Comparison of ENCODE assay signal across 1 cellular context in the genomic region with DNA sequence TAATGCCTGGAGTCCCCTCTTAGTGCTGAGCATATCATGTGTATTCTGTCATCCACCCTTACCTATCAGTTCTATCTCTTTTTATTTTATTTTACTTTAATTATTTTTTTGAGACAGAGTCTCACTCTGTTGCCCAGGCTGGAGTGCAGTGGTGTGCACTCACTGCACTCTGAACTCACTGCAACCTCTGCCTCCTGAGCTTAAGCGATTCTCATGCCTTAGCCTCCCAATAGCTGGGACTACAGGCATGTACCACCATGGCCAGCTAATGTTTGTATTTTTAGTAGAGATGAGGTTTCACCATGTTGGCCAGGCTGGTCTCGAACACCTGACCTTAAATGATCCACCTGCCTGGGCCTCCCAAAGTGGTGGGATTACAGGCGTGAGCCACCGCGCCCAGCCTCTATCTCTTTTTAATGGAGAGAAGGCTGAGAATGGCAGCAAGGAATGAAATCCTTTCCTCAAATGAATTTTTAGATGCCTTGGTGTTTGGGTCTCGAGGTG.
TF ChIP-seq lines count a peak whose summit lies in the region.

No MANE protein-coding gene starts in this region.

TF ChIP-seq in GM23338, 12 proteins besides CTCF, POLR2A, EP300 and RAD21 (continued from another document):
- no peak for TF ChIP-seq ZNF114 (CRISPR knock-in tag; IDR thresholded peaks at IDR 0.05)
- TF ChIP-seq, protein P1, sequence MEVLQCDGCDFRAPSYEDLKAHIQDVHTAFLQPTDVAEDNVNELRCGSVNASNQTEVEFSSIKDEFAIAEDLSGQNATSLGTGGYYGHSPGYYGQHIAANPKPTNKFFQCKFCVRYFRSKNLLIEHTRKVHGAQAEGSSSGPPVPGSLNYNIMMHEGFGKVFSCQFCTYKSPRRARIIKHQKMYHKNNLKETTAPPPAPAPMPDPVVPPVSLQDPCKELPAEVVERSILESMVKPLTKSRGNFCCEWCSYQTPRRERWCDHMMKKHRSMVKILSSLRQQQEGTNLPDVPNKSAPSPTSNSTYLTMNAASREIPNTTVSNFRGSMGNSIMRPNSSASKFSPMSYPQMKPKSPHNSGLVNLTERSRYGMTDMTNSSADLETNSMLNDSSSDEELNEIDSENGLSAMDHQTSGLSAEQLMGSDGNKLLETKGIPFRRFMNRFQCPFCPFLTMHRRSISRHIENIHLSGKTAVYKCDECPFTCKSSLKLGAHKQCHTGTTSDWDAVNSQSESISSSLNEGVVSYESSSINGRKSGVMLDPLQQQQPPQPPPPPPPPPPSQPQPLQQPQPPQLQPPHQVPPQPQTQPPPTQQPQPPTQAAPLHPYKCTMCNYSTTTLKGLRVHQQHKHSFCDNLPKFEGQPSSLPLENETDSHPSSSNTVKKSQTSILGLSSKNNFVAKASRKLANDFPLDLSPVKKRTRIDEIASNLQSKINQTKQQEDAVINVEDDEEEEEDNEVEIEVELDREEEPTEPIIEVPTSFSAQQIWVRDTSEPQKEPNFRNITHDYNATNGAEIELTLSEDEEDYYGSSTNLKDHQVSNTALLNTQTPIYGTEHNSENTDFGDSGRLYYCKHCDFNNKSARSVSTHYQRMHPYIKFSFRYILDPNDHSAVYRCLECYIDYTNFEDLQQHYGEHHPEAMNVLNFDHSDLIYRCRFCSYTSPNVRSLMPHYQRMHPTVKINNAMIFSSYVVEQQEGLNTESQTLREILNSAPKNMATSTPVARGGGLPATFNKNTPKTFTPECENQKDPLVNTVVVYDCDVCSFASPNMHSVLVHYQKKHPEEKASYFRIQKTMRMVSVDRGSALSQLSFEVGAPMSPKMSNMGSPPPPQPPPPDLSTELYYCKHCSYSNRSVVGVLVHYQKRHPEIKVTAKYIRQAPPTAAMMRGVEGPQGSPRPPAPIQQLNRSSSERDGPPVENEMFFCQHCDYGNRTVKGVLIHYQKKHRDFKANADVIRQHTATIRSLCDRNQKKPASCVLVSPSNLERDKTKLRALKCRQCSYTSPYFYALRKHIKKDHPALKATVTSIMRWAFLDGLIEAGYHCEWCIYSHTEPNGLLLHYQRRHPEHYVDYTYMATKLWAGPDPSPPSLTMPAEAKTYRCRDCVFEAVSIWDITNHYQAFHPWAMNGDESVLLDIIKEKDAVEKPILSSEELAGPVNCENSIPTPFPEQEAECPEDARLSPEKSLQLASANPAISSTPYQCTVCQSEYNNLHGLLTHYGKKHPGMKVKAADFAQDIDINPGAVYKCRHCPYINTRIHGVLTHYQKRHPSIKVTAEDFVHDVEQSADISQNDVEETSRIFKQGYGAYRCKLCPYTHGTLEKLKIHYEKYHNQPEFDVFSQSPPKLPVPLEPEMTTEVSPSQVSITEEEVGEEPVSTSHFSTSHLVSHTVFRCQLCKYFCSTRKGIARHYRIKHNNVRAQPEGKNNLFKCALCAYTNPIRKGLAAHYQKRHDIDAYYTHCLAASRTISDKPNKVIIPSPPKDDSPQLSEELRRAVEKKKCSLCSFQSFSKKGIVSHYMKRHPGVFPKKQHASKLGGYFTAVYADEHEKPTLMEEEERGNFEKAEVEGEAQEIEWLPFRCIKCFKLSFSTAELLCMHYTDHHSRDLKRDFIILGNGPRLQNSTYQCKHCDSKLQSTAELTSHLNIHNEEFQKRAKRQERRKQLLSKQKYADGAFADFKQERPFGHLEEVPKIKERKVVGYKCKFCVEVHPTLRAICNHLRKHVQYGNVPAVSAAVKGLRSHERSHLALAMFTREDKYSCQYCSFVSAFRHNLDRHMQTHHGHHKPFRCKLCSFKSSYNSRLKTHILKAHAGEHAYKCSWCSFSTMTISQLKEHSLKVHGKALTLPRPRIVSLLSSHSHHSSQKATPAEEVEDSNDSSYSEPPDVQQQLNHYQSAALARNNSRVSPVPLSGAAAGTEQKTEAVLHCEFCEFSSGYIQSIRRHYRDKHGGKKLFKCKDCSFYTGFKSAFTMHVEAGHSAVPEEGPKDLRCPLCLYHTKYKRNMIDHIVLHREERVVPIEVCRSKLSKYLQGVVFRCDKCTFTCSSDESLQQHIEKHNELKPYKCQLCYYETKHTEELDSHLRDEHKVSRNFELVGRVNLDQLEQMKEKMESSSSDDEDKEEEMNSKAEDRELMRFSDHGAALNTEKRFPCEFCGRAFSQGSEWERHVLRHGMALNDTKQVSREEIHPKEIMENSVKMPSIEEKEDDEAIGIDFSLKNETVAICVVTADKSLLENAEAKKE (CRISPR knock-in tag; IDR thresholded peaks at IDR 0.05) = no peak
TF ChIP-seq in GM23338: peak in this region for 0.
